Comparison of ENCODE assay signal across 8 cellular contexts in genomic region chr12:22624573-22624907, GRCh38. TPM values are rescaled to one million over a fixed set of nuclear protein-coding genes. Genes with fewer than 3 reads are reported as not detected.
DNase-seq lines count a peak whose midpoint lies in the region; ATAC-seq and TF ChIP-seq lines count a peak whose summit lies in the region.

No MANE protein-coding gene starts in this region.

- in situ Hi-C loops in GM23248 (cut with MboI): no loop called here

- DNase-seq in BE2C (no peak), GM23248 (no peak), WERI-Rb-1 (no peak), retinal pigment epithelial cell (ENCODE audit: low read depth) (peak; percentile 20), midbrain (lab: John Stamatoyannopoulos, UW) (no peak), AG20443 (ENCODE audit: low spot score) (no peak)

- H3K9ac ChIP-seq in GM23248: peak overlapping the region; percentile 88

- no peak for TF ChIP-seq CTCF in BE2C (IDR thresholded peaks at IDR 0.05; ENCODE audit: low read depth, low read length)
- TF ChIP-seq CTCF in WERI-Rb-1 (IDR thresholded peaks at IDR 0.05; ENCODE audit: low read depth, low read length): no peak
- no peak for TF ChIP-seq CTCF in gastroesophageal sphincter (IDR thresholded peaks at IDR 0.05)
- no peak for TF ChIP-seq CTCF in retinal pigment epithelial cell (conservative IDR thresholded peaks at IDR 0.05; ENCODE audit: low read depth, low read length)

- H3K4me3 ChIP-seq in BE2C (ENCODE audit: low read depth, low read length) (peak overlapping the region; percentile 93), GM23248 (peak overlapping the region; percentile 96), WERI-Rb-1 (ENCODE audit: low read depth, low read length) (peak overlapping the region; percentile 68), gastroesophageal sphincter (peak overlapping the region; percentile 81 to 96), retinal pigment epithelial cell (ENCODE audit: low read length) (peak overlapping the region; percentile 51)

- no peak for TF ChIP-seq EP300 in gastroesophageal sphincter (IDR thresholded peaks at IDR 0.05)

- H2AFZ ChIP-seq in GM23248: peak overlapping the region; percentile 97

- H4K20me1 ChIP-seq in GM23248 (ENCODE audit: insufficient read depth): no peaks in the 10 kb centered on the region

- H3K79me2 ChIP-seq in GM23248 (ENCODE audit: insufficient read depth): peaks cover 43% of the 10 kb centered on the region

- H3K4me2 ChIP-seq in GM23248 (ENCODE audit: unreplicated experiment): peak overlapping the region; percentile 83

- TF ChIP-seq POLR2A in gastroesophageal sphincter (IDR thresholded peaks at IDR 0.05): no peak

- 23 to 27% methylated on average over 11 of the region's 11 CpGs for WGBS in GM23248 (ENCODE audit: low coverage in 1 of 2, low lambda C conversion rate in 2 of 2, missing lambda C conversion rate in 2 of 2), 2 experiments
- 17 to 28% methylated on average over 2 to 8 of the region's 11 CpGs for WGBS in gastroesophageal sphincter (ENCODE audit: low coverage in 1 of 2), 2 donors

- no peaks in the 10 kb centered on the region; the same call in 1 of the 2 replicates for H3K9me2 ChIP-seq in GM23248 (ENCODE audit: insufficient read depth)

- H3K9me3 ChIP-seq in BE2C: no peaks in the 10 kb centered on the region
- no peaks in the 10 kb centered on the region for H3K9me3 ChIP-seq in GM23248 (ENCODE audit: low read depth)
- H3K9me3 ChIP-seq in WERI-Rb-1 (ENCODE audit: severe bottlenecking): no peaks in the 10 kb centered on the region
- H3K9me3 ChIP-seq in gastroesophageal sphincter: no peaks in the 10 kb centered on the region

- peaks cover 6% of the 10 kb centered on the region; the same call in 1 of the 2 replicates for H3F3A ChIP-seq in GM23248 (ENCODE audit: insufficient read depth)

- ATAC-seq in gastroesophageal sphincter (peak; percentile 34), GM19455 (IDR thresholded peaks at IDR 0.05; ENCODE audit: unreplicated experiment) (no peak)

- H3K27me3 ChIP-seq in BE2C (no peaks in the 10 kb centered on the region), GM23248 (replicated peaks; ENCODE audit: insufficient read depth) (no peaks in the 10 kb centered on the region), WERI-Rb-1 (ENCODE audit: insufficient read depth, low read depth, severe bottlenecking) (no peaks in the 10 kb centered on the region), gastroesophageal sphincter (no peaks in the 10 kb centered on the region)

- no peaks in the 10 kb centered on the region; the same call in 1 of the 2 replicates for H3K36me3 ChIP-seq in BE2C
- H3K36me3 ChIP-seq in GM23248 (ENCODE audit: low read depth): no peaks in the 10 kb centered on the region
- no peaks in the 10 kb centered on the region; the same call in 1 of the 2 replicates for H3K36me3 ChIP-seq in WERI-Rb-1
- H3K36me3 ChIP-seq in gastroesophageal sphincter: no peaks in the 10 kb centered on the region

- H3K27ac ChIP-seq in GM23248 (peak overlapping the region; percentile 88), WERI-Rb-1 (peak overlapping the region; percentile 97), gastroesophageal sphincter (peak overlapping the region; percentile 97 to 99 (median 98))

- H3K4me1 ChIP-seq in BE2C: 0 out of 2 replicates have a peak, but pooled peaks cover 3% of the 10 kb centered on the region
- H3K4me1 ChIP-seq in GM23248 (ENCODE audit: insufficient read depth): peaks cover 25% of the 10 kb centered on the region
- H3K4me1 ChIP-seq in gastroesophageal sphincter: peaks cover 4 to 34% (median 9%) of the 10 kb centered on the region in 3 donors

RNA-seq across cellular contexts. Expression of gene ETNK1, which starts 0.4 kb away (rescaled TPM):
- 13.5 TPM for polyA plus RNA-seq in BE2C (2012; ENCODE audit: insufficient read depth, insufficient read length, low read depth)
- total RNA-seq in GM23248 (2014; rRNA removed; shearing (Covaris generic)): 22.9 and 34.0 TPM in 2 replicates
- polyA plus RNA-seq in GM23248 (2016; fragmentation: Nextera tagmentation; extraction: Ambion mirVana): 12.6 and 20.0 TPM in 2 replicates
- total RNA-seq in gastroesophageal sphincter: 10 to 100 TPM; 15.3 to 33.3 (median 28.5) TPM
